In the genomic region with DNA sequence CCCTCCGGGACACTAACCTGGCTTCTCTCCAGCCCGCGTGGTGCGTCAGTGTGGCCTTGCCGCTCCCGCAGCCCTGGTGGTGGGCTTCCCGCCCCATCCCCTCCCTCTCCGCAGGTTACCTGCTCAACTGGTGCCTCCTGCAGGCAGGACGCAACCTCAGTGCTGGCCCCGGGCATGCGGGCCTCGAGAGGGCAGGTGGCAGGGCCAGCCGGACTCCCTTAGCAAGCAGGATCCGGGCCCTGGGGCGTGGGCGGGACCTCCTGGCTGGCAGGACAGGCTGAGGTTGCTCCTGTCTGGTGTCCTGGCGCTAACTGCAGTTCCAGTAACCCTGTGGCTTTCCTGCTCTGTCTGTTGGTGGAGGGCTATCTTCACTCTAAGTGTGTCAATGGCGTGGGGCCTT, we compare ENCODE assay signal across 24 cellular contexts.
"Had no signal": no experiment of that assay in that cellular context is flagged by ENCODE, and none has a peak within 500 bp of the region (broad histone marks: within the 10 kb centered on the region; RNA-seq: fewer than 3 reads in every experiment).

No MANE protein-coding gene starts in this region.

- H3K4me1 ChIP-seq: pancreas, right lobe of liver had no signal

- ATAC-seq: activated T-cell treated with anti-CD3 and anti-CD28 coated beads, Interleukin-2, amount 50 U/mL, for 4 hours; effector memory CD8-positive, alpha-beta T cell; heart left ventricle; left cardiac atrium; pancreas; stimulated activated memory B cell treated with anti-CD40 and anti-IgM and Interleukin-4, amounts not matched to agents 10 μg/mL and 1 μg/mL and 100 μg/mL, for 72 hours had no signal

- DNase-seq: activated CD4-positive, CD25-positive, alpha-beta regulatory T cell treated with anti-CD3 and anti-CD28 coated beads, Interleukin-2, amount 50 U/mL, for 72 hours; activated naive CD4-positive, alpha-beta T cell treated with Interleukin-2 at 50 U/mL for 16 hours; activated naive CD8-positive, alpha-beta T cell treated with anti-CD3 and anti-CD28 coated beads for 36 hours; activated T-cell treated with anti-CD3 and anti-CD28 coated beads, Interleukin-2, amount 50 U/mL, for 4 hours; effector memory CD8-positive, alpha-beta T cell; heart left ventricle; islet precursor cell; left cardiac atrium; mesenchymal stem cell; pancreas; right lobe of liver; stimulated activated CD4-positive, alpha-beta T cell treated with anti-CD3 and anti-CD28 coated beads, Interleukin-2, amount 100 ng/mL, for 24 hours; stomach; T-helper 2 cell had no signal

- H3K27me3 Mint-ChIP-seq: activated naive CD8-positive, alpha-beta T cell treated with anti-CD3 and anti-CD28 coated beads for 36 hours; central memory CD8-positive, alpha-beta T cell; effector memory CD8-positive, alpha-beta T cell; stimulated activated memory B cell treated with anti-CD40 and anti-IgM and Interleukin-4, amounts not matched to agents 10 μg/mL and 1 μg/mL and 100 μg/mL, for 72 hours had no signal

- H3K4me1 Mint-ChIP-seq: activated naive CD8-positive, alpha-beta T cell treated with anti-CD3 and anti-CD28 coated beads for 36 hours; central memory CD8-positive, alpha-beta T cell; nephron had no signal

- H3K27me3 ChIP-seq: heart left ventricle, pancreas, right lobe of liver, stomach, suprapubic skin, tibial nerve had no signal

- FAIRE-seq: astrocyte, colon, pancreas, urothelium cell line had no signal

- H3K9me3 Mint-ChIP-seq: activated naive CD8-positive, alpha-beta T cell treated with anti-CD3 and anti-CD28 coated beads for 36 hours; activated T-cell treated with anti-CD3 and anti-CD28 coated beads, Interleukin-2, amount 50 U/mL, for 4 hours; activated T-helper 2 cell treated with anti-CD3 and anti-CD28 coated beads, Interferon-gamma antibody, Interleukin-2, Interleukin-4, amounts not matched to agents 10 μg/mL and 5 μg/mL and 100 μg/mL, durations not matched to agents 14 hours and 24 hours and 36 hours; central memory CD8-positive, alpha-beta T cell; effector memory CD8-positive, alpha-beta T cell; nephron; stimulated activated memory B cell treated with anti-CD40 and anti-IgM and Interleukin-4, amounts not matched to agents 10 μg/mL and 1 μg/mL and 100 μg/mL, for 72 hours had no signal

- H3K27ac Mint-ChIP-seq: activated naive CD8-positive, alpha-beta T cell treated with anti-CD3 and anti-CD28 coated beads for 36 hours; activated T-helper 2 cell treated with anti-CD3 and anti-CD28 coated beads, Interferon-gamma antibody, Interleukin-2, Interleukin-4, amounts not matched to agents 10 μg/mL and 5 μg/mL and 100 μg/mL, durations not matched to agents 14 hours and 24 hours and 36 hours; effector memory CD8-positive, alpha-beta T cell; nephron; stimulated activated memory B cell treated with anti-CD40 and anti-IgM and Interleukin-4, amounts not matched to agents 10 μg/mL and 1 μg/mL and 100 μg/mL, for 72 hours had no signal

- H3K4me3 Mint-ChIP-seq: activated naive CD8-positive, alpha-beta T cell treated with anti-CD3 and anti-CD28 coated beads for 36 hours; activated T-cell treated with anti-CD3 and anti-CD28 coated beads, Interleukin-2, amount 50 U/mL, for 4 hours; central memory CD8-positive, alpha-beta T cell; effector memory CD8-positive, alpha-beta T cell; nephron; stimulated activated memory B cell treated with anti-CD40 and anti-IgM and Interleukin-4, amounts not matched to agents 10 μg/mL and 1 μg/mL and 100 μg/mL, for 72 hours had no signal

- H3K4me3 ChIP-seq: heart left ventricle, pancreas, right lobe of liver, skin epidermis, stomach, suprapubic skin, tibial nerve had no signal

- H3K27ac ChIP-seq: heart left ventricle, pancreas, right lobe of liver, skin epidermis, stomach, suprapubic skin had no signal

- H3K9me3 ChIP-seq: heart left ventricle, pancreas, right lobe of liver, stomach, suprapubic skin, tibial nerve had no signal
